1 cellular context compared by ENCODE assay signal in genomic region chr16:89621698-89622409, GRCh38.
TF ChIP-seq lines count a peak whose summit lies in the region.

No MANE protein-coding gene starts in this region.

TF ChIP-seq in HEK293, 187 proteins besides CTCF, POLR2A, EP300 and RAD21 (continued from another document):
- 0 out of 2 replicates have a peak, but pooled peaks have one; percentile 23 for TF ChIP-seq REST (tag by site-specific recombination; IDR thresholded peaks at IDR 0.05)
